Comparison of ENCODE assay signal across 8 cellular contexts in genomic region chr9:136840877-136841645, GRCh38. TPM values are rescaled to one million over a fixed set of nuclear protein-coding genes. Genes with fewer than 3 reads are reported as not detected.
DNase-seq lines count a peak whose midpoint lies in the region; ATAC-seq, FAIRE-seq and TF ChIP-seq lines count a peak whose summit lies in the region.

No MANE protein-coding gene starts in this region.

- H3K4me3 ChIP-seq in kidney epithelial cell (ENCODE audit: low read depth, low read length): no peak overlapping the region

- no peak for TF ChIP-seq CTCF in kidney epithelial cell (IDR thresholded peaks at IDR 0.05; ENCODE audit: insufficient read depth, low read length, poor library complexity, severe bottlenecking)

- peaks cover 25% of the 10 kb centered on the region for H3K27me3 ChIP-seq in kidney epithelial cell (ENCODE audit: control insufficient read depth, insufficient read depth, low read length)

- ATAC-seq in HG03469 (IDR thresholded peaks at IDR 0.05; ENCODE audit: unreplicated experiment): no peak

- H3K36me3 ChIP-seq in kidney epithelial cell (ENCODE audit: control insufficient read depth, insufficient read depth, low read length): no peaks in the 10 kb centered on the region

- peak; percentile 37 for FAIRE-seq in urothelium cell line (lab: Jason Lieb, UNC)

- DNase-seq in DMS 273 treated with DMSO at 0.1 percent for 48 hours (lab: John Stamatoyannopoulos, UW): peak; percentile 85
- DNase-seq in NCI-H146 (lab: John Stamatoyannopoulos, UW): peak; percentile 85
- peak; percentile 25 for DNase-seq in UCSD-AML1 (lab: John Stamatoyannopoulos, UW; ENCODE audit: unreplicated experiment)
- peak; percentile 42 for DNase-seq in kidney epithelial cell (ENCODE audit: low read depth)
- peak; percentile 18 for DNase-seq in urothelium cell line (ENCODE audit: low spot score)
- DNase-seq in stimulated activated CD4-positive, alpha-beta T cell treated with anti-CD3 and anti-CD28 coated beads, Interleukin-1b, Interleukin-23, amount 100 ng/mL, for 48 hours: no peak
- DNase-seq in stimulated activated naive CD4-positive, alpha-beta T cell treated with Interleukin-2 at 50 U/mL for 16 hours (lab: John Stamatoyannopoulos, UW): no peak

RNA-seq across cellular contexts. Expression of gene AJM1, which starts 1.2 kb away (rescaled TPM):
- total RNA-seq in kidney epithelial cell: 0.75 and 0.96 TPM in 2 replicates

RNA-seq across cellular contexts. Expression of gene PHPT1, which starts 8.1 kb away (rescaled TPM):
- 124 and 129 TPM in 2 replicates for total RNA-seq in kidney epithelial cell

RNA-seq across cellular contexts. Expression of gene MAMDC4, which starts 11.1 kb away (rescaled TPM):
- total RNA-seq in kidney epithelial cell: 3.7 and 6.4 TPM in 2 replicates

RNA-seq across cellular contexts. Expression of gene EDF1, which starts 25.0 kb away (rescaled TPM):
- 792 and 948 TPM in 2 replicates for total RNA-seq in kidney epithelial cell

RNA-seq across cellular contexts. Expression of gene RABL6, which starts 33.3 kb away (rescaled TPM):
- total RNA-seq in kidney epithelial cell: 99.3 and 118 TPM in 2 replicates

Comparison
In these comparisons a context has a peak if more than half of its experiments do, and no peak if none do; other contexts are left out.
1. DNase-seq: peak in DMS 273 treated with DMSO at 0.1 percent for 48 hours (single experiment), NCI-H146 (single experiment), UCSD-AML1 (single experiment), kidney epithelial cell (single experiment) and urothelium cell line (single experiment); none in stimulated activated CD4-positive, alpha-beta T cell treated with anti-CD3 and anti-CD28 coated beads, Interleukin-1b, Interleukin-23, amount 100 ng/mL, for 48 hours (single experiment) and stimulated activated naive CD4-positive, alpha-beta T cell treated with Interleukin-2 at 50 U/mL for 16 hours (single experiment).